11 cellular contexts compared by ENCODE assay signal in genomic region chr4:98468744-98469143, GRCh38.
DNase-seq lines count a peak whose midpoint lies in the region; ATAC-seq and TF ChIP-seq lines count a peak whose summit lies in the region.
"Had no signal": no experiment of that assay in that cellular context is flagged by ENCODE, and none has a peak within 500 bp of the region (broad histone marks: within the 10 kb centered on the region; RNA-seq: fewer than 3 reads in every experiment).

No MANE protein-coding gene starts in this region.

- no peak for TF ChIP-seq CTCF in heart right ventricle (IDR thresholded peaks at IDR 0.05)
- TF ChIP-seq CTCF in right atrium auricular region (IDR thresholded peaks at IDR 0.05): no peak
- peak in 1 of 4 experiments; percentile 2 for TF ChIP-seq CTCF in uterus (IDR thresholded peaks at IDR 0.05)
- no peak for TF ChIP-seq CTCF in OCI-LY7 (conservative IDR thresholded peaks at IDR 0.05; ENCODE audit: low read length)

- intact Hi-C loops in heart right ventricle (cut with DNase I) (loop anchor here in 7 of 10 donors (5.0 to 10.0 kb wide), 12 partner anchors 159 to 994 kb away; partner anchors contain the start of gene TSPAN5 (in 2 of the 7)), uterus (cut with DNase I; ENCODE audit: low total_unique reads) (no loop called here), OCI-LY7 (cut with micrococcal nuclease; ENCODE audit: unreplicated experiment) (loop anchor here (5.0 kb wide), 1 partner anchor 934 kb away; no protein-coding TSS in a partner anchor)

- H3K27me3 ChIP-seq in heart right ventricle: no peaks in the 10 kb centered on the region
- no peaks in the 10 kb centered on the region for H3K27me3 ChIP-seq in right atrium auricular region
- no peaks in the 10 kb centered on the region for H3K27me3 ChIP-seq in uterus

- H2AFZ ChIP-seq in OCI-LY7 (ENCODE audit: low read length): no peak overlapping the region

- no peaks in the 10 kb centered on the region for H3K9me2 ChIP-seq in OCI-LY7 (ENCODE audit: insufficient read depth, low read length)

- CTCF ChIA-PET in OCI-LY7 (lab: Charles Lee; ENCODE audit: unreplicated experiment): no interaction called here

- peak in 4 of 8 donors; percentile 30 to 71 (median 51) for ATAC-seq in heart right ventricle

- H3K9me3 ChIP-seq in heart right ventricle (no peaks in the 10 kb centered on the region), right atrium auricular region (no peaks in the 10 kb centered on the region), mesodermal cell (ENCODE audit: control insufficient read depth, low read length) (no peaks in the 10 kb centered on the region), uterus (no peaks in the 10 kb centered on the region), OCI-LY7 (ENCODE audit: low read length) (no peaks in the 10 kb centered on the region)
- H3K9me3 ChIP-seq: A549 had no signal

- H3K4me1 ChIP-seq in heart right ventricle (peaks cover 0 to 28% (median 17%) of the 10 kb centered on the region in 9 donors), right atrium auricular region (peaks cover 0 to 17% of the 10 kb centered on the region in 2 donors), mesodermal cell (ENCODE audit: control insufficient read depth, insufficient read depth, low read length, poor library complexity, severe bottlenecking) (peaks cover 7% of the 10 kb centered on the region), uterus (no peaks in the 10 kb centered on the region), OCI-LY7 (ENCODE audit: insufficient read depth, low read length, poor library complexity, severe bottlenecking) (no peaks in the 10 kb centered on the region)
- H3K4me1 ChIP-seq: A549 had no signal

- H3K27ac ChIP-seq in heart right ventricle (peak overlapping the region in 2 of 10 donors; percentile 13 to 25), right atrium auricular region (no peak overlapping the region), mesodermal cell (ENCODE audit: low read depth, low read length, severe bottlenecking) (peak overlapping the region; percentile 53), uterus (peak overlapping the region; percentile 59 to 63), OCI-LY7 (ENCODE audit: low read depth, low read length, poor library complexity, severe bottlenecking) (no peak overlapping the region)

- no TSS peak for BruUV-seq in OCI-LY7 (replicated peaks; lab: Mats Ljungman, UMichigan)

- POLR2A ChIA-PET in OCI-LY7 (lab: Charles Lee): no interaction called here

- no peaks in the 10 kb centered on the region for H3K79me2 ChIP-seq in OCI-LY7 (ENCODE audit: insufficient read depth, low read depth, low read length)

- H3K4me2 ChIP-seq in OCI-LY7 (ENCODE audit: low read length): no peak overlapping the region

- H4K20me1 ChIP-seq in OCI-LY7 (ENCODE audit: insufficient read depth, low read length): no peaks in the 10 kb centered on the region

- no peak for TF ChIP-seq POLR2A in uterus (IDR thresholded peaks at IDR 0.05)

- H3K36me3 ChIP-seq in heart right ventricle (no peaks in the 10 kb centered on the region), right atrium auricular region (no peaks in the 10 kb centered on the region), mesodermal cell (ENCODE audit: control insufficient read depth, insufficient read depth, low read length) (peaks cover 35% of the 10 kb centered on the region), uterus (no peaks in the 10 kb centered on the region), OCI-LY7 (ENCODE audit: insufficient read depth, low read length) (no peaks in the 10 kb centered on the region)

- 29 to 49% methylated on average over 6 of the region's 6 CpGs for WGBS in heart right ventricle, 2 donors
- 81 to 83% methylated on average over 2 to 3 of the region's 6 CpGs for WGBS in mesodermal cell (ENCODE audit: insufficient coverage in 2 of 2), 2 experiments

- H3K4me3 ChIP-seq in heart right ventricle: no peak overlapping the region
- no peak overlapping the region for H3K4me3 ChIP-seq in right atrium auricular region
- H3K4me3 ChIP-seq in mesodermal cell (ENCODE audit: extremely low read depth, insufficient read depth, low read length, poor library complexity, severe bottlenecking): no peak overlapping the region
- no peak overlapping the region for H3K4me3 ChIP-seq in uterus
- H3K4me3 ChIP-seq in OCI-LY7 (ENCODE audit: low read depth, low read length, poor library complexity, severe bottlenecking): no peak overlapping the region
- H3K4me3 ChIP-seq: A549 had no signal

- DNase-seq in heart right ventricle (peak; percentile 28 to 29), right atrium auricular region (ENCODE audit: low spot score) (no peak), dermis microvascular lymphatic vessel endothelial cell (ENCODE audit: low read depth in 2 of 2) (peak; percentile 90 to 92), uterus (peak in 1 of 2 donors; percentile 39), GM19238 (ENCODE audit: insufficient read length, low spot score) (no peak), cortex of kidney (lab: John Stamatoyannopoulos, UW) (no peak), OCI-LY7 (ENCODE audit: low spot score) (no peak)
- DNase-seq: activated CD8-positive, alpha-beta memory T cell treated with anti-CD3 and anti-CD28 coated beads, Interleukin-2, amount 50 U/mL, for 4 hours; foreskin melanocyte had no signal

Comparison
In these comparisons a context has a peak if more than half of its experiments do, and no peak if none do; other contexts are left out.
1. DNase-seq: peak in heart right ventricle (2 of 2) and dermis microvascular lymphatic vessel endothelial cell (2 of 2); none in right atrium auricular region (single experiment), GM19238 (single experiment), cortex of kidney (single experiment) and OCI-LY7 (single experiment).
2. H3K27ac ChIP-seq: peak in mesodermal cell (single experiment) and uterus (2 of 2); none in right atrium auricular region (0 of 2) and OCI-LY7 (single experiment).